ENCODE assay signal across 15 cellular contexts in the genomic region with DNA sequence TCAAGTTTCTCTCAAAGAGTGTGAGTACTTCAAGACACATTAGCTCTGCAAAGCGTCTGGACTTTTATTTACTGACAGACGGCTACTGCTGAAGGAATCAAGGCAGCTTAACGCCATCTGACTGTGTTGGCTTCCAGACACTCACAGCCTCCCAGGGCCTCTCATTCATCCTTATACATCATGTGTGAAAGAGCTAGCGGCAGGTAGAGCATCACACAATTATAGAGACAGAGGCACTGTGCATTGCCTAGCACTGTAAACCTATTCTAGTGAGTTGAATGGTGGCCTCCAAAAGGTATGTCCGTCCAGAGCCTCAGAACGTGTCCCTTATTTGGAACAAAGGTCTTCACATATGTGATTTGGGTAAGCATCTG.
DNase-seq lines count a peak whose midpoint lies in the region; ATAC-seq and TF ChIP-seq lines count a peak whose summit lies in the region.
"Had no signal": no experiment of that assay in that cellular context is flagged by ENCODE, and none has a peak within 500 bp of the region (broad histone marks: within the 10 kb centered on the region; RNA-seq: fewer than 3 reads in every experiment).

No MANE protein-coding gene starts in this region.

- H3K9me3 ChIP-seq in upper lobe of right lung = no peaks in the 10 kb centered on the region

- peak; percentile 10 for ATAC-seq in GM18505 (IDR thresholded peaks at IDR 0.05; ENCODE audit: unreplicated experiment)
- peak; percentile 13 for ATAC-seq in HG02885 (IDR thresholded peaks at IDR 0.05; ENCODE audit: poor library complexity, unreplicated experiment)
- ATAC-seq in upper lobe of right lung = no peak
- ATAC-seq: right cardiac atrium had no signal

- no peaks in the 10 kb centered on the region for H3K27me3 ChIP-seq in upper lobe of right lung

- no peaks in the 10 kb centered on the region for H3K36me3 ChIP-seq in upper lobe of right lung

- H3K27ac ChIP-seq in upper lobe of right lung = no peak overlapping the region
- H3K27ac ChIP-seq: SK-N-MC had no signal

- H3K4me3 Mint-ChIP-seq in activated T-helper 1 cell treated with anti-CD3 and anti-CD28 coated beads, Interleukin-12 subunit alpha, Interleukin-12 subunit beta, Interleukin-2, Interleukin-4 antibody, amounts not matched to agents 30 ng/mL and 10 ng/mL and 1 ng/mL, durations not matched to agents 14 hours and 24 hours and 36 hours = peak overlapping the region; percentile 45
- H3K4me3 Mint-ChIP-seq in activated T-helper 2 cell treated with anti-CD3 and anti-CD28 coated beads, Interferon-gamma antibody, Interleukin-2, Interleukin-4, amounts not matched to agents 10 μg/mL and 5 μg/mL and 100 μg/mL, durations not matched to agents 14 hours and 24 hours and 36 hours (ENCODE audit: low read depth) = no peak overlapping the region
- H3K4me3 Mint-ChIP-seq: CD4-positive, CD25-positive, alpha-beta regulatory T cell; neural crest cell; stimulated activated naive B cell treated with anti-CD40 and anti-IgM and Interleukin-4, amounts not matched to agents 10 μg/mL and 1 μg/mL and 100 μg/mL, for 72 hours had no signal

- no peak for TF ChIP-seq POLR2A in GM18505 (IDR thresholded peaks at IDR 0.05; ENCODE audit: borderline replicate concordance, extremely low read depth, insufficient read depth, insufficient read length)

- peaks cover 16% of the 10 kb centered on the region for H3K9me3 Mint-ChIP-seq in activated T-helper 1 cell treated with anti-CD3 and anti-CD28 coated beads, Interleukin-12 subunit alpha, Interleukin-12 subunit beta, Interleukin-2, Interleukin-4 antibody, amounts not matched to agents 30 ng/mL and 10 ng/mL and 1 ng/mL, durations not matched to agents 14 hours and 24 hours and 36 hours
- H3K9me3 Mint-ChIP-seq in activated T-helper 2 cell treated with anti-CD3 and anti-CD28 coated beads, Interferon-gamma antibody, Interleukin-2, Interleukin-4, amounts not matched to agents 10 μg/mL and 5 μg/mL and 100 μg/mL, durations not matched to agents 14 hours and 24 hours and 36 hours = peaks cover 16% of the 10 kb centered on the region
- H3K9me3 Mint-ChIP-seq: stimulated activated naive B cell treated with anti-CD40 and anti-IgM and Interleukin-4, amounts not matched to agents 10 μg/mL and 1 μg/mL and 100 μg/mL, for 72 hours had no signal

- H3K4me3 ChIP-seq in GM12865 (ENCODE audit: low read depth, low read length) (peak overlapping the region; percentile 23), upper lobe of right lung (no peak overlapping the region)
- H3K4me3 ChIP-seq: SK-N-MC had no signal

- intact Hi-C loops in activated T-helper 1 cell treated with anti-CD3 and anti-CD28 coated beads, Interleukin-12 subunit alpha, Interleukin-12 subunit beta, Interleukin-2, Interleukin-4 antibody, amounts not matched to agents 30 ng/mL and 10 ng/mL and 1 ng/mL, durations not matched to agents 14 hours and 24 hours and 36 hours (cut with micrococcal nuclease) = loop anchor here (1.0 to 2.0 kb wide), 4 partner anchors 30 to 731 kb away; no protein-coding TSS in a partner anchor
- intact Hi-C loops in upper lobe of right lung (cut with DNase I) = no loop called here
- intact Hi-C loops in activated T-helper 2 cell treated with anti-CD3 and anti-CD28 coated beads, Interferon-gamma antibody, Interleukin-2, Interleukin-4, amounts not matched to agents 10 μg/mL and 5 μg/mL and 100 μg/mL, durations not matched to agents 14 hours and 24 hours and 36 hours (cut with micrococcal nuclease) = no loop called here

- H3K36me3 Mint-ChIP-seq in activated T-helper 1 cell treated with anti-CD3 and anti-CD28 coated beads, Interleukin-12 subunit alpha, Interleukin-12 subunit beta, Interleukin-2, Interleukin-4 antibody, amounts not matched to agents 30 ng/mL and 10 ng/mL and 1 ng/mL, durations not matched to agents 14 hours and 24 hours and 36 hours (ENCODE audit: low read depth) = peaks cover 10% of the 10 kb centered on the region
- H3K36me3 Mint-ChIP-seq in activated T-helper 2 cell treated with anti-CD3 and anti-CD28 coated beads, Interferon-gamma antibody, Interleukin-2, Interleukin-4, amounts not matched to agents 10 μg/mL and 5 μg/mL and 100 μg/mL, durations not matched to agents 14 hours and 24 hours and 36 hours (ENCODE audit: low read depth) = peaks cover 12% of the 10 kb centered on the region
- H3K36me3 Mint-ChIP-seq: CD4-positive, CD25-positive, alpha-beta regulatory T cell; stimulated activated naive B cell treated with anti-CD40 and anti-IgM and Interleukin-4, amounts not matched to agents 10 μg/mL and 1 μg/mL and 100 μg/mL, for 72 hours had no signal

- no peaks in the 10 kb centered on the region for H3K4me1 ChIP-seq in upper lobe of right lung

- TF ChIP-seq CTCF in GM12865 (IDR thresholded peaks at IDR 0.05; ENCODE audit: insufficient read depth, low read depth, low read length, missing control alignments) = no peak
- TF ChIP-seq CTCF in upper lobe of right lung (IDR thresholded peaks at IDR 0.05) = no peak

- no peaks in the 10 kb centered on the region for H3K27me3 Mint-ChIP-seq in activated T-helper 1 cell treated with anti-CD3 and anti-CD28 coated beads, Interleukin-12 subunit alpha, Interleukin-12 subunit beta, Interleukin-2, Interleukin-4 antibody, amounts not matched to agents 30 ng/mL and 10 ng/mL and 1 ng/mL, durations not matched to agents 14 hours and 24 hours and 36 hours (ENCODE audit: insufficient read depth)
- peaks cover 6% of the 10 kb centered on the region for H3K27me3 Mint-ChIP-seq in activated T-helper 2 cell treated with anti-CD3 and anti-CD28 coated beads, Interferon-gamma antibody, Interleukin-2, Interleukin-4, amounts not matched to agents 10 μg/mL and 5 μg/mL and 100 μg/mL, durations not matched to agents 14 hours and 24 hours and 36 hours (ENCODE audit: low read depth)
- H3K27me3 Mint-ChIP-seq: CD4-positive, CD25-positive, alpha-beta regulatory T cell had no signal

- peak overlapping the region; percentile 75 for H3K27ac Mint-ChIP-seq in activated T-helper 1 cell treated with anti-CD3 and anti-CD28 coated beads, Interleukin-12 subunit alpha, Interleukin-12 subunit beta, Interleukin-2, Interleukin-4 antibody, amounts not matched to agents 30 ng/mL and 10 ng/mL and 1 ng/mL, durations not matched to agents 14 hours and 24 hours and 36 hours
- no peak overlapping the region for H3K27ac Mint-ChIP-seq in activated T-helper 2 cell treated with anti-CD3 and anti-CD28 coated beads, Interferon-gamma antibody, Interleukin-2, Interleukin-4, amounts not matched to agents 10 μg/mL and 5 μg/mL and 100 μg/mL, durations not matched to agents 14 hours and 24 hours and 36 hours
- H3K27ac Mint-ChIP-seq: stimulated activated naive B cell treated with anti-CD40 and anti-IgM and Interleukin-4, amounts not matched to agents 10 μg/mL and 1 μg/mL and 100 μg/mL, for 72 hours had no signal

- peaks cover 57% of the 10 kb centered on the region for H3K4me1 Mint-ChIP-seq in activated T-helper 1 cell treated with anti-CD3 and anti-CD28 coated beads, Interleukin-12 subunit alpha, Interleukin-12 subunit beta, Interleukin-2, Interleukin-4 antibody, amounts not matched to agents 30 ng/mL and 10 ng/mL and 1 ng/mL, durations not matched to agents 14 hours and 24 hours and 36 hours (ENCODE audit: low read depth)
- H3K4me1 Mint-ChIP-seq in activated T-helper 2 cell treated with anti-CD3 and anti-CD28 coated beads, Interferon-gamma antibody, Interleukin-2, Interleukin-4, amounts not matched to agents 10 μg/mL and 5 μg/mL and 100 μg/mL, durations not matched to agents 14 hours and 24 hours and 36 hours (ENCODE audit: low read depth) = peaks cover 45% of the 10 kb centered on the region

- no peak for DNase-seq in GM12865 (ENCODE audit: low read depth)
- no peak for DNase-seq in activated T-helper 1 cell treated with anti-CD3 and anti-CD28 coated beads, Interleukin-12 subunit alpha, Interleukin-12 subunit beta, Interleukin-2, Interleukin-4 antibody, amounts not matched to agents 30 ng/mL and 10 ng/mL and 1 ng/mL, durations not matched to agents 14 hours and 24 hours and 36 hours (ENCODE audit: low spot score)
- no peak for DNase-seq in upper lobe of right lung
- no peak for DNase-seq in D341Med (ENCODE audit: low spot score)
- DNase-seq in activated T-helper 2 cell treated with anti-CD3 and anti-CD28 coated beads, Interferon-gamma antibody, Interleukin-2, Interleukin-4, amounts not matched to agents 10 μg/mL and 5 μg/mL and 100 μg/mL, durations not matched to agents 14 hours and 24 hours and 36 hours (ENCODE audit: low spot score) = no peak
- DNase-seq: caudate nucleus; CD4-positive, CD25-positive, alpha-beta regulatory T cell; effector memory CD4-positive, alpha-beta T cell; Kasumi-1; right cardiac atrium; stimulated activated naive B cell treated with anti-CD40 and anti-IgM and Interleukin-4, amounts not matched to agents 10 μg/mL and 1 μg/mL and 100 μg/mL, for 72 hours had no signal
